Comparison of ENCODE assay signal across 8 cellular contexts in the genomic region with DNA sequence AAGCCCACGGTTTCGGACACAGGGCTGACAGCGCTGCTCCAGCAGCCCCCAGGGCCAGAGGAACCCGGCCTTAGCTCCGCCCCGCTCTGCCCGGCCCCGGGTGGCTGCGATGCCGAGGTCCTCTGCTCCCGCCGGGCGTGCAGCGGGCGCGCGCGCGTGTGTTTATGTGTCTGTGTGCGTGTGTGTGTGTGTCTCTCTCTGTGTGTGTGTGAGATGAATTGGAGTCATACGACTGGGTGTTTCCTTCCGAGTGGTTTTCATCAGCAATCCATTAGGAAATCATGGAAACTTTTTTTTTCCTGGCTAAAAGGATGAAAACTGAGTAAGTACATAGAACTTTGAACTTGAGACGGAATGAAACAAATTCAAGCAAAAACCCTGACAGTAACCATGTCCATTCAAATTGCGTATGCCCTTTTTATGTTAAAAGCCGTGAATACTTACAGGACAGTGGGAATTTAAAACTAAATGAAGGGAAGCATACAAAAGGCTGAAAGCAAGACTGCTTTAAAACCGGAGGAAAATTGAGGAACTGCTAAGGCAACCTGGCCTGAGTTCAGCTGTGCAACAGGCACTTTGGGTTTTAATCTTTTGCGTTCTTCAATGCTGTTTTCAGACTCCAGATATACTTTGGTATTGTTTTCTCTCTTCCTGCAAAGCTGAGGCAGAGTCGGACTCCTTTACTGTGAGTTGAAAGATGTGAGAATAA. TPM values are rescaled to one million over a fixed set of nuclear protein-coding genes. Genes with fewer than 3 reads are reported as not detected.
DNase-seq lines count a peak whose midpoint lies in the region; ATAC-seq and TF ChIP-seq lines count a peak whose summit lies in the region.

A gene (plus strand): TSS at position 121 of the 709 bp plus-strand sequence. CDS start 911 bp downstream, outside the sequence.

- CTCF ChIA-PET in AG04449 (lab: Yijun Ruan, JAX) = interaction anchor here (0.5 to 9.1 kb wide), 23 partner anchors 10 to 348 kb away, joined by 3 to 219 read pairs (median 10); a partner anchor contains a TSS
- CTCF ChIA-PET in PC-9 (lab: Charles Lee) = interaction anchor here (0.6 to 4.1 kb wide), 8 partner anchors 9 to 119 kb away, joined by 3 to 25 read pairs (median 3); no protein-coding TSS in a partner anchor

- BruUV-seq in PC-9 (replicated peaks; lab: Mats Ljungman, UMichigan) = no TSS peak

- H3K9me3 ChIP-seq in PC-9 (ENCODE audit: insufficient read depth, low read depth) (no peaks in the 10 kb centered on the region), adipocyte (ENCODE audit: control insufficient read depth, low read length) (no peaks in the 10 kb centered on the region), vagina (no peaks in the 10 kb centered on the region)

- H3F3A ChIP-seq in PC-9 (ENCODE audit: insufficient read depth, low read depth) = no peaks in the 10 kb centered on the region

- H3K27me3 ChIP-seq in PC-9 (ENCODE audit: insufficient read depth, low read depth) (no peaks in the 10 kb centered on the region), adipocyte (replicated peaks; ENCODE audit: control insufficient read depth, insufficient read depth, low read length) (no peaks in the 10 kb centered on the region), vagina (no peaks in the 10 kb centered on the region)

- H3K4me1 ChIP-seq in PC-9 (replicated peaks; ENCODE audit: insufficient read depth) (peaks cover 10% of the 10 kb centered on the region), adipocyte (ENCODE audit: control insufficient read depth, insufficient read depth, low read length) (peaks cover 38% of the 10 kb centered on the region), vagina (peaks cover 8% of the 10 kb centered on the region)

- intact Hi-C loops in PC-9 (cut with micrococcal nuclease; ENCODE audit: unreplicated experiment) = loop anchor here (5.0 to 10.0 kb wide), 2 partner anchors 346 to 559 kb away; no protein-coding TSS in a partner anchor
- intact Hi-C loops in Right ventricle myocardium superior (cut with DNase I) = loop anchor here (2.0 kb wide), 1 partner anchor 92 kb away; no protein-coding TSS in a partner anchor
- intact Hi-C loops in vagina (cut with DNase I) = loop anchor here (1.0 kb wide), 1 partner anchor 93 kb away; no protein-coding TSS in a partner anchor

- peak within 1 kb of the TSS; percentile 76 for H3K4me2 ChIP-seq in PC-9

- H3K79me2 ChIP-seq in PC-9 (ENCODE audit: low read depth) = no peaks in the 10 kb centered on the region

- no peaks in the 10 kb centered on the region for H4K20me1 ChIP-seq in PC-9 (ENCODE audit: insufficient read depth)

- TF ChIP-seq CTCF in AG04449 (IDR thresholded peaks at IDR 0.05; ENCODE audit: insufficient read depth, low read length, missing control alignments) (no peak), PC-9 (conservative IDR thresholded peaks at IDR 0.05) (no peak), omental fat pad (IDR thresholded peaks at IDR 0.05) (no peak), vagina (IDR thresholded peaks at IDR 0.05) (peak in 1 of 3 experiments; percentile 12)

- peak within 1 kb of the TSS; percentile 77 for H2AFZ ChIP-seq in PC-9

- H3K36me3 ChIP-seq in PC-9 (ENCODE audit: low read depth) = no peaks in the 10 kb centered on the region
- H3K36me3 ChIP-seq in adipocyte (ENCODE audit: control insufficient read depth, insufficient read depth, low read length, severe bottlenecking) = no peaks in the 10 kb centered on the region
- no peaks in the 10 kb centered on the region for H3K36me3 ChIP-seq in vagina

- peak; percentile 27 for ATAC-seq in GM18861 (IDR thresholded peaks at IDR 0.05; ENCODE audit: unreplicated experiment)
- ATAC-seq in HG03097 (IDR thresholded peaks at IDR 0.05; ENCODE audit: low FRiP score, unreplicated experiment) = peak; percentile 48
- peak; percentile 91 for ATAC-seq in Right ventricle myocardium superior (ENCODE audit: poor library complexity)
- ATAC-seq in omental fat pad (ENCODE audit: low FRiP score) = peak; percentile 83

- DNase-seq in AG04449 (ENCODE audit: low read depth, low spot score) = no peak
- peak in 1 of 2 experiments; percentile 43 for DNase-seq in PC-9
- peak; percentile 88 for DNase-seq in adipocyte (ENCODE audit: low read depth)
- DNase-seq in Right ventricle myocardium superior = peak; percentile 89
- peak; percentile 63 for DNase-seq in omental fat pad (ENCODE audit: low spot score)
- no peak for DNase-seq in vagina (ENCODE audit: extremely low spot score in 2 of 2)

- H3K9me2 ChIP-seq in PC-9 (ENCODE audit: insufficient read depth) = peaks cover 3% of the 10 kb centered on the region; the same call in 1 of the 2 replicates

- peak within 1 kb of the TSS; percentile 63 for H3K4me3 ChIP-seq in AG04449 (ENCODE audit: low read depth, low read length)
- peak within 1 kb of the TSS; percentile 74 for H3K4me3 ChIP-seq in PC-9
- H3K4me3 ChIP-seq in adipocyte (ENCODE audit: low read length) = peak within 1 kb of the TSS; percentile 84
- H3K4me3 ChIP-seq in vagina = peak within 1 kb of the TSS; percentile 42 to 50

- H3K27ac ChIP-seq in PC-9 = no peak within 1 kb of the TSS
- peak within 1 kb of the TSS; percentile 94 for H3K27ac ChIP-seq in vagina

- TF ChIP-seq POLR2A in vagina (IDR thresholded peaks at IDR 0.05) = peak in 1 of 2 donors; percentile 39

- POLR2A ChIA-PET in AG04449 (lab: Yijun Ruan, JAX) = interaction anchor here (0.5 to 4.4 kb wide), 3 partner anchors 18 to 94 kb away, joined by 3 to 41 read pairs (median 3); no protein-coding TSS in a partner anchor
- POLR2A ChIA-PET in PC-9 (lab: Charles Lee; ENCODE audit: unreplicated experiment) = no interaction called here

- peak within 1 kb of the TSS; percentile 96 for H3K9ac ChIP-seq in adipocyte (ENCODE audit: low read length)

RNA-seq across cellular contexts. Expression of the gene that starts here (rescaled TPM):
- total RNA-seq in PC-9 (2021) (1.2 and 2.4 TPM in 2 replicates), Right ventricle myocardium superior (26.2 TPM), omental fat pad (10 to 100 TPM; 24.9 to 63.9 (median 40.9) TPM), vagina (27.3 TPM)

Comparison
In these comparisons a context has a peak if more than half of its experiments do, and no peak if none do; other contexts are left out.
1. DNase-seq: peak in adipocyte (single experiment), Right ventricle myocardium superior (single experiment) and omental fat pad (single experiment); none in AG04449 (single experiment) and vagina (0 of 2).
2. ATAC-seq: peak in every context shown above with its lines; median percentile 91 in Right ventricle myocardium superior; 83 in omental fat pad; 48 in HG03097; 27 in GM18861.
3. Peak in every context shown above with its lines, with median percentiles within 50 percentile points of each other: H3K4me3 ChIP-seq.